Comparison of ENCODE assay signal across 10 cellular contexts in the genomic region with DNA sequence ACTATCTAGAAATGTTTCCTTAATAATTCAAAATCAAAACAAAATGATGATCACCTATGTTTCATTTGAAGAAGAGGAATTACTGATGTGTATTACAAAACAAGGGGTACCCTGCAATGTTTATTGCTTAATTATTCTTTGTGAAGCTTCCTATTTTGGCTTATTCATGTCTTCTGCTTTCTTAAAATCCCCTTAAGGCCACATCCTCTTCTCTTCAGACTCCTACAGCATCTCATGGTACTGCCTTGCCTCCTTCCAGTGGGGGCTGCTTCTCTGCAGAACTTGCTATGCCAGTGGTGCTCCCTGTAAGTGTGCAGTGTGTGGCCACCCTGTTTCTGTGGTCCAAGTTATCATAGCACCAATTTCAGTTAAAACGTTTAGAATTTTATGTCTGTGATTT. TPM values are rescaled to one million over a fixed set of nuclear protein-coding genes. Genes with fewer than 3 reads are reported as not detected.
A peak's percentile ranks its signal among the peaks of the same experiment; 100 is the strongest.
DNase-seq lines count a peak whose midpoint lies in the region; ATAC-seq and TF ChIP-seq lines count a peak whose summit lies in the region.
"Had no signal": no experiment of that assay in that cellular context is flagged by ENCODE, and none has a peak within 500 bp of the region (broad histone marks: within the 10 kb centered on the region; RNA-seq: fewer than 3 reads in every experiment).

No MANE protein-coding gene starts in this region.

- peaks cover 0 to 22% (median 6%) of the 10 kb centered on the region in 6 donors for H3K4me1 ChIP-seq in spleen
- no peaks in the 10 kb centered on the region for H3K4me1 ChIP-seq in A673 (ENCODE audit: insufficient read depth, low read length, poor library complexity, severe bottlenecking)

- peaks cover 3% of the 10 kb centered on the region for H3K9me3 Mint-ChIP-seq in activated CD4-positive, alpha-beta T cell treated with anti-CD3 and anti-CD28 coated beads, Interleukin-2, amount 10 ng/mL, durations not matched to agents 7 days and 5 days
- peaks cover 3% of the 10 kb centered on the region for H3K9me3 Mint-ChIP-seq in T-helper 1 cell treated with Interleukin-12 subunit alpha and Interleukin-12 subunit beta and Interleukin-4 antibody, amounts not matched to agents 30 μg/mL and 1 μg/mL, for 36 hours
- no peaks in the 10 kb centered on the region for H3K9me3 Mint-ChIP-seq in endothelial cell (ENCODE audit: unreplicated experiment)

- TF ChIP-seq CTCF in spleen (IDR thresholded peaks at IDR 0.05 in 8 of 11, conservative IDR thresholded peaks at IDR 0.05 in 3 of 11): no peak
- TF ChIP-seq CTCF in endothelial cell (IDR thresholded peaks at IDR 0.05; ENCODE audit: unreplicated experiment): no peak
- TF ChIP-seq CTCF in A673 (conservative IDR thresholded peaks at IDR 0.05; ENCODE audit: low read depth, low read length): no peak

- no peaks in the 10 kb centered on the region for H3K27me3 ChIP-seq in spleen (replicated peaks in 1 of 7)
- H3K27me3 ChIP-seq in A673 (replicated peaks; ENCODE audit: insufficient read depth, low read depth, low read length, poor library complexity): no peaks in the 10 kb centered on the region

- H3K4me3 ChIP-seq in spleen: no peak overlapping the region
- H3K4me3 ChIP-seq in A673 (ENCODE audit: low read depth, low read length, poor library complexity, severe bottlenecking): no peak overlapping the region

- POLR2A ChIA-PET in activated CD4-positive, alpha-beta T cell treated with anti-CD3 and anti-CD28 coated beads, Interleukin-2, amount 10 ng/mL, durations not matched to agents 7 days and 5 days (lab: Charles Lee): no interaction called here
- POLR2A ChIA-PET in A673 (lab: Charles Lee; ENCODE audit: low non-redundant PET): no interaction called here

- H3K9me3 ChIP-seq in spleen (no peaks in the 10 kb centered on the region), A673 (ENCODE audit: low read depth, low read length, poor library complexity, severe bottlenecking) (no peaks in the 10 kb centered on the region)

- no peak for TF ChIP-seq POLR2A in spleen (IDR thresholded peaks at IDR 0.05)

- BruUV-seq in A673 (replicated peaks; lab: Mats Ljungman, UMichigan): no TSS peak

- H3K27me3 Mint-ChIP-seq in activated CD4-positive, alpha-beta T cell treated with anti-CD3 and anti-CD28 coated beads, Interleukin-2, amount 10 ng/mL, durations not matched to agents 7 days and 5 days: no peaks in the 10 kb centered on the region
- H3K27me3 Mint-ChIP-seq in T-helper 1 cell treated with Interleukin-12 subunit alpha and Interleukin-12 subunit beta and Interleukin-4 antibody, amounts not matched to agents 30 μg/mL and 1 μg/mL, for 36 hours (ENCODE audit: low read depth): no peaks in the 10 kb centered on the region
- no peaks in the 10 kb centered on the region for H3K27me3 Mint-ChIP-seq in endothelial cell (ENCODE audit: unreplicated experiment)

- 12 to 48% (median 19%) methylated on average over 1 of the region's 1 CpG for WGBS in spleen, 5 donors

- peaks cover 22% of the 10 kb centered on the region for H3K4me1 Mint-ChIP-seq in activated CD4-positive, alpha-beta T cell treated with anti-CD3 and anti-CD28 coated beads, Interleukin-2, amount 10 ng/mL, durations not matched to agents 7 days and 5 days
- H3K4me1 Mint-ChIP-seq in T-helper 1 cell treated with Interleukin-12 subunit alpha and Interleukin-12 subunit beta and Interleukin-4 antibody, amounts not matched to agents 30 μg/mL and 1 μg/mL, for 36 hours (ENCODE audit: low read depth): peaks cover 24% of the 10 kb centered on the region
- no peaks in the 10 kb centered on the region for H3K4me1 Mint-ChIP-seq in endothelial cell (ENCODE audit: unreplicated experiment)

- DNase-seq in activated CD4-positive, alpha-beta T cell treated with anti-CD3 and anti-CD28 coated beads, Interleukin-2, amount 10 ng/mL, durations not matched to agents 7 days and 5 days: peak; percentile 10
- DNase-seq in activated CD4-positive, alpha-beta T cell treated with anti-CD3 and anti-CD28 coated beads, Interleukin-2, amount 50 U/mL, for 1 hour: no peak
- no peak for DNase-seq in spleen
- no peak for DNase-seq in endothelial cell (ENCODE audit: low spot score)
- no peak for DNase-seq in NCI-H1930 (lab: John Stamatoyannopoulos, UW)
- DNase-seq in A673 (ENCODE audit: low spot score): no peak
- DNase-seq: SHP77 had no signal

- H3K27ac ChIP-seq in spleen (peak overlapping the region in 6 of 8 donors; percentile 15 to 85 (median 56)), A673 (ENCODE audit: low read depth, low read length, poor library complexity, severe bottlenecking) (no peak overlapping the region)

- H3K36me3 Mint-ChIP-seq in activated CD4-positive, alpha-beta T cell treated with anti-CD3 and anti-CD28 coated beads, Interleukin-2, amount 10 ng/mL, durations not matched to agents 7 days and 5 days (ENCODE audit: low read depth): peaks cover 4% of the 10 kb centered on the region
- peaks cover 9% of the 10 kb centered on the region for H3K36me3 Mint-ChIP-seq in T-helper 1 cell treated with Interleukin-12 subunit alpha and Interleukin-12 subunit beta and Interleukin-4 antibody, amounts not matched to agents 30 μg/mL and 1 μg/mL, for 36 hours (ENCODE audit: low read depth)
- no peaks in the 10 kb centered on the region for H3K36me3 Mint-ChIP-seq in endothelial cell (ENCODE audit: low read depth, unreplicated experiment)

- intact Hi-C loops in spleen (cut with DNase I; ENCODE audit: low total_unique reads): no loop called here
- intact Hi-C loops in A673 (cut with micrococcal nuclease; ENCODE audit: unreplicated experiment): no loop called here

- peak overlapping the region; percentile 89 for H3K27ac Mint-ChIP-seq in activated CD4-positive, alpha-beta T cell treated with anti-CD3 and anti-CD28 coated beads, Interleukin-2, amount 10 ng/mL, durations not matched to agents 7 days and 5 days
- peak overlapping the region; percentile 91 for H3K27ac Mint-ChIP-seq in T-helper 1 cell treated with Interleukin-12 subunit alpha and Interleukin-12 subunit beta and Interleukin-4 antibody, amounts not matched to agents 30 μg/mL and 1 μg/mL, for 36 hours
- H3K27ac Mint-ChIP-seq in endothelial cell (ENCODE audit: unreplicated experiment): no peak overlapping the region

- H3K4me3 Mint-ChIP-seq in activated CD4-positive, alpha-beta T cell treated with anti-CD3 and anti-CD28 coated beads, Interleukin-2, amount 10 ng/mL, durations not matched to agents 7 days and 5 days: no peak overlapping the region
- H3K4me3 Mint-ChIP-seq in T-helper 1 cell treated with Interleukin-12 subunit alpha and Interleukin-12 subunit beta and Interleukin-4 antibody, amounts not matched to agents 30 μg/mL and 1 μg/mL, for 36 hours: peak overlapping the region; percentile 57
- H3K4me3 Mint-ChIP-seq in endothelial cell (ENCODE audit: unreplicated experiment): no peak overlapping the region

- peak; percentile 46 for ATAC-seq in HG02981 (IDR thresholded peaks at IDR 0.05; ENCODE audit: unreplicated experiment)

- CTCF ChIA-PET in activated CD4-positive, alpha-beta T cell treated with anti-CD3 and anti-CD28 coated beads, Interleukin-2, amount 10 ng/mL, durations not matched to agents 7 days and 5 days (lab: Charles Lee): no interaction called here
- CTCF ChIA-PET in A673 (lab: Charles Lee): no interaction called here

- H3K36me3 ChIP-seq in spleen (no peaks in the 10 kb centered on the region), A673 (ENCODE audit: insufficient read depth, low read length, poor library complexity, severe bottlenecking) (no peaks in the 10 kb centered on the region)

RNA-seq across cellular contexts. Expression of gene CCDC146, which starts 35.0 kb away (rescaled TPM):
- 10 to 100 TPM in 1 of 2 experiments, 1 to 10 TPM in 1; 9.2 to 10.5 TPM for total RNA-seq in activated CD4-positive, alpha-beta T cell treated with anti-CD3 and anti-CD28 coated beads, Interleukin-2, amount 10 ng/mL, durations not matched to agents 7 days and 5 days
- total RNA-seq in spleen (10 to 100 TPM in 6 of 7 donors, 1 to 10 TPM in 1; 8.9 to 21.3 (median 12.4) TPM), endothelial cell (ENCODE audit: unreplicated experiment) (4.5 TPM), A673 (2021) (1.1 and 2.2 TPM in 2 replicates)
- polyA plus RNA-seq in spleen: 1 to 10 TPM; 4.1 to 7.5 (median 5.7) TPM

RNA-seq across cellular contexts. Expression of gene FGL2, which starts 42.2 kb away (rescaled TPM):
- 1 to 10 TPM; 1.1 to 1.3 TPM for total RNA-seq in activated CD4-positive, alpha-beta T cell treated with anti-CD3 and anti-CD28 coated beads, Interleukin-2, amount 10 ng/mL, durations not matched to agents 7 days and 5 days
- total RNA-seq in spleen (100 to 1,000 TPM in 6 of 7 donors, 10 to 100 TPM in 1; 97.8 to 204 (median 134) TPM), endothelial cell (ENCODE audit: unreplicated experiment) (not detected), A673 (2021) (not detected in 2 replicates)
- polyA plus RNA-seq in spleen: 10 to 100 TPM; 13.2 to 14.5 (median 13.7) TPM
- polyA plus RNA-seq: BJ had no signal

Comparison
In these comparisons a context has a peak if more than half of its experiments do, and no peak if none do; other contexts are left out.
1. RNA of gene FGL2, which starts 42.2 kb away (total RNA-seq): 97.8 to 204 TPM in spleen; 1.1 to 1.3 TPM in activated CD4-positive, alpha-beta T cell treated with anti-CD3 and anti-CD28 coated beads, Interleukin-2, amount 10 ng/mL, durations not matched to agents 7 days and 5 days, not detected in endothelial cell (single experiment) and not detected in A673; every median in the first group is over 10 times any median in the second.